ENCODE assay signal across 8 cellular contexts in genomic region chr10:130136214-130137076, GRCh38. TPM values are rescaled to one million over a fixed set of nuclear protein-coding genes. Genes with fewer than 3 reads are reported as not detected.
DNase-seq lines count a peak whose midpoint lies in the region; ATAC-seq and TF ChIP-seq lines count a peak whose summit lies in the region.

GLRX3 (plus strand) TSS chr10:130136391; CDS start chr10:130136421, 30 bp downstream.

- peak; percentile 79 for ATAC-seq in GM21529 (IDR thresholded peaks at IDR 0.05; ENCODE audit: unreplicated experiment)

- no peaks in the 10 kb centered on the region for H3K27me3 Mint-ChIP-seq in nephron (ENCODE audit: low read depth)
- peaks cover 7% of the 10 kb centered on the region for H3K27me3 Mint-ChIP-seq in stimulated activated naive CD8-positive, alpha-beta T cell treated with anti-CD3 and anti-CD28 coated beads, Interleukin-15, Interleukin-2, amounts not matched to agents 100 ng/mL and 50 ng/mL, for 24 hours

- H3K4me3 Mint-ChIP-seq in nephron, result peak within 1 kb of the TSS; percentile 91 to 98 (median 95)
- H3K4me3 Mint-ChIP-seq in stimulated activated naive CD8-positive, alpha-beta T cell treated with anti-CD3 and anti-CD28 coated beads, Interleukin-15, Interleukin-2, amounts not matched to agents 100 ng/mL and 50 ng/mL, for 24 hours, result peak within 1 kb of the TSS; percentile 89

- H3K4me3 ChIP-seq in Jurkat, Clone E6-1 (ENCODE audit: low read length), result peak within 1 kb of the TSS; percentile 77
- peak within 1 kb of the TSS; percentile 73 for H3K4me3 ChIP-seq in fibroblast of pulmonary artery (replicated peaks; ENCODE audit: low read depth, low read length)

- H3K27ac Mint-ChIP-seq in nephron, result peak within 1 kb of the TSS; percentile 88 to 95 (median 95)
- H3K27ac Mint-ChIP-seq in stimulated activated naive CD8-positive, alpha-beta T cell treated with anti-CD3 and anti-CD28 coated beads, Interleukin-15, Interleukin-2, amounts not matched to agents 100 ng/mL and 50 ng/mL, for 24 hours, result peak within 1 kb of the TSS; percentile 87

- peaks cover 12% of the 10 kb centered on the region for H3K36me3 Mint-ChIP-seq in nephron (ENCODE audit: low read depth)
- peaks cover 16% of the 10 kb centered on the region for H3K36me3 Mint-ChIP-seq in stimulated activated naive CD8-positive, alpha-beta T cell treated with anti-CD3 and anti-CD28 coated beads, Interleukin-15, Interleukin-2, amounts not matched to agents 100 ng/mL and 50 ng/mL, for 24 hours (ENCODE audit: low read depth)

- peak; percentile 6 for DNase-seq in DMS79 (lab: John Stamatoyannopoulos, UW)
- peak; percentile 60 for DNase-seq in Jurkat, Clone E6-1 (ENCODE audit: low read depth, low spot score)
- DNase-seq in RPMI8226, result peak; percentile 72
- DNase-seq in activated effector memory CD4-positive, alpha-beta T cell treated with Interleukin-2 at 50 U/mL for 16 hours, result peak; percentile 81
- DNase-seq in fibroblast of pulmonary artery (ENCODE audit: low read depth), result peak; percentile 79

- TF ChIP-seq CTCF in fibroblast of pulmonary artery (IDR thresholded peaks at IDR 0.05; ENCODE audit: low read length, missing control alignments) (no peak), nephron (IDR thresholded peaks at IDR 0.05; ENCODE audit: unreplicated experiment in 3 of 3) (no peak)

- H3K4me1 Mint-ChIP-seq in nephron, result peaks cover 22% of the 10 kb centered on the region
- peaks cover 45% of the 10 kb centered on the region for H3K4me1 Mint-ChIP-seq in stimulated activated naive CD8-positive, alpha-beta T cell treated with anti-CD3 and anti-CD28 coated beads, Interleukin-15, Interleukin-2, amounts not matched to agents 100 ng/mL and 50 ng/mL, for 24 hours (ENCODE audit: low read depth)

- no peaks in the 10 kb centered on the region for H3K9me3 Mint-ChIP-seq in nephron
- no peaks in the 10 kb centered on the region for H3K9me3 Mint-ChIP-seq in stimulated activated naive CD8-positive, alpha-beta T cell treated with anti-CD3 and anti-CD28 coated beads, Interleukin-15, Interleukin-2, amounts not matched to agents 100 ng/mL and 50 ng/mL, for 24 hours

RNA-seq across cellular contexts. Expression of gene GLRX3, which starts in this region (rescaled TPM):
- polyA plus RNA-seq in Jurkat, Clone E6-1 (2012; ENCODE audit: insufficient read depth, insufficient read length), result 147 TPM

Comparison
In these comparisons a context has a peak if more than half of its experiments do, and no peak if none do; other contexts are left out.
1. Peak in every context shown above with its lines: DNase-seq, ATAC-seq and H3K4me3 ChIP-seq.
2. DNase-seq: peak in every context shown above with its lines; median percentile 81 in activated effector memory CD4-positive, alpha-beta T cell treated with Interleukin-2 at 50 U/mL for 16 hours; 79 in fibroblast of pulmonary artery; 72 in RPMI8226; 60 in Jurkat, Clone E6-1; 6 in DMS79.